14 cellular contexts compared by ENCODE assay signal in genomic region chr2:1509271-1509995, GRCh38.
DNase-seq lines count a peak whose midpoint lies in the region; ATAC-seq lines count a peak whose summit lies in the region.
"Had no signal": no experiment of that assay in that cellular context is flagged by ENCODE, and none has a peak within 500 bp of the region (broad histone marks: within the 10 kb centered on the region; RNA-seq: fewer than 3 reads in every experiment).

No MANE protein-coding gene starts in this region.

- DNase-seq in stimulated activated naive CD4-positive, alpha-beta T cell (lab: John Stamatoyannopoulos, UW) = peak in 4 of 6 experiments; percentile 13 to 84 (median 72)
- DNase-seq in stimulated activated naive CD4-positive, alpha-beta T cell treated with Interleukin-2 at 50 U/mL for 16 hours (lab: John Stamatoyannopoulos, UW) = no peak
- no peak for DNase-seq in activated naive CD4-positive, alpha-beta T cell treated with anti-CD3 and anti-CD28 coated beads, Interleukin-2, amount 50 U/mL, for 72 hours (ENCODE audit: low spot score in 2 of 2)
- no peak for DNase-seq in left colon
- no peak for DNase-seq in SKM-1 treated with dmso at 0.1 percent for 144 hours (lab: John Stamatoyannopoulos, UW; ENCODE audit: unreplicated experiment)
- no peak for DNase-seq in stimulated activated CD4-positive, alpha-beta T cell treated with anti-CD3 and anti-CD28 coated beads, Interleukin-2, amount 100 ng/mL, for 48 hours
- no peak for DNase-seq in NCI-H2227 treated with DMSO at 0.1 percent for 48 hours (lab: John Stamatoyannopoulos, UW)
- DNase-seq: activated gamma-delta T cell; midbrain; NCI-H1092; NCI-H526; stimulated activated CD4-positive, alpha-beta T cell treated with anti-CD3 and anti-CD28 coated beads, Interleukin-4, amount 100 ng/mL, for 24 hours had no signal

- intact Hi-C loops in left colon (cut with DNase I, micrococcal nuclease) = no loop called here

- ATAC-seq in activated naive CD4-positive, alpha-beta T cell treated with anti-CD3 and anti-CD28 coated beads, Interleukin-2, amount 50 U/mL, for 72 hours = peak; percentile 78 to 89
- ATAC-seq in left colon (peak; percentile 43), HG03442 (IDR thresholded peaks at IDR 0.05; ENCODE audit: unreplicated experiment) (no peak)

- H3K27ac Mint-ChIP-seq in activated naive CD4-positive, alpha-beta T cell treated with anti-CD3 and anti-CD28 coated beads, Interleukin-2, amount 50 U/mL, for 72 hours = peak overlapping the region; percentile 10 to 56
- H3K27ac Mint-ChIP-seq: stimulated activated naive CD8-positive, alpha-beta T cell treated with anti-CD3 and anti-CD28 coated beads, Interleukin-15, Interleukin-2, amounts not matched to agents 100 ng/mL and 50 ng/mL, for 24 hours had no signal

- H3K9me3 Mint-ChIP-seq in activated naive CD4-positive, alpha-beta T cell treated with anti-CD3 and anti-CD28 coated beads, Interleukin-2, amount 50 U/mL, for 72 hours = peaks cover 0 to 4% of the 10 kb centered on the region in 2 donors
- H3K9me3 Mint-ChIP-seq: stimulated activated naive CD8-positive, alpha-beta T cell treated with anti-CD3 and anti-CD28 coated beads, Interleukin-15, Interleukin-2, amounts not matched to agents 100 ng/mL and 50 ng/mL, for 24 hours had no signal

- H3K36me3 Mint-ChIP-seq in activated naive CD4-positive, alpha-beta T cell treated with anti-CD3 and anti-CD28 coated beads, Interleukin-2, amount 50 U/mL, for 72 hours = peaks cover 0 to 10% of the 10 kb centered on the region in 2 donors

Comparison
In these comparisons a context has a peak if more than half of its experiments do, and no peak if none do; other contexts are left out.
1. DNase-seq: peak in stimulated activated naive CD4-positive, alpha-beta T cell (4 of 6); none in stimulated activated naive CD4-positive, alpha-beta T cell treated with Interleukin-2 at 50 U/mL for 16 hours (single experiment), activated naive CD4-positive, alpha-beta T cell treated with anti-CD3 and anti-CD28 coated beads, Interleukin-2, amount 50 U/mL, for 72 hours (0 of 2), left colon (0 of 2), SKM-1 treated with dmso at 0.1 percent for 144 hours (single experiment), stimulated activated CD4-positive, alpha-beta T cell treated with anti-CD3 and anti-CD28 coated beads, Interleukin-2, amount 100 ng/mL, for 48 hours (0 of 2) and NCI-H2227 treated with DMSO at 0.1 percent for 48 hours (single experiment).